8 cellular contexts compared by ENCODE assay signal in genomic region chr12:32139064-32139421, GRCh38. TPM values are rescaled to one million over a fixed set of nuclear protein-coding genes. Genes with fewer than 3 reads are reported as not detected.
A peak's percentile ranks its signal among the peaks of the same experiment; 100 is the strongest.
DNase-seq lines count a peak whose midpoint lies in the region; ATAC-seq and TF ChIP-seq lines count a peak whose summit lies in the region.

No MANE protein-coding gene starts in this region.

- H3K4me1 ChIP-seq in duodenal mucosa (ENCODE audit: control insufficient read depth in 1 of 2, insufficient read depth in 2 of 2, low read length in 2 of 2) (no peaks in the 10 kb centered on the region), osteoblast (ENCODE audit: insufficient read depth, low read length) (peaks cover 10% of the 10 kb centered on the region)

- DNase-seq in activated T-cell treated with anti-CD3 and anti-CD28 coated beads, Interleukin-2, amount 50 U/mL, for 24 hours, result no peak
- DNase-seq in activated T-cell treated with anti-CD3 and anti-CD28 coated beads for 4 hours (no peak), NCI-H446 (lab: John Stamatoyannopoulos, UW) (peak; percentile 36 to 39), osteoblast (ENCODE audit: insufficient read length, low spot score, missing footprints) (no peak), NCI-H1436 treated with DMSO at 0.1 percent for 48 hours (lab: John Stamatoyannopoulos, UW) (no peak), retina (no peak)

- H3K4me3 Mint-ChIP-seq in activated T-cell treated with anti-CD3 and anti-CD28 coated beads, Interleukin-2, amount 50 U/mL, for 24 hours, result peak overlapping the region; percentile 68

- H3K4me3 ChIP-seq in duodenal mucosa (ENCODE audit: low read depth in 1 of 2, low read length in 2 of 2) (peak overlapping the region; percentile 60), osteoblast (ENCODE audit: insufficient read depth, low read length) (peak overlapping the region; percentile 51)

- peak overlapping the region; percentile 27 to 44 for H3K9ac ChIP-seq in duodenal mucosa (ENCODE audit: low read depth in 1 of 2, low read length in 2 of 2)

- H3K79me2 ChIP-seq in osteoblast (ENCODE audit: insufficient read depth, low read length), result peaks cover 89% of the 10 kb centered on the region

- H3K9me3 ChIP-seq in duodenal mucosa (ENCODE audit: control insufficient read depth in 1 of 2, low read length in 2 of 2) (no peaks in the 10 kb centered on the region), osteoblast (ENCODE audit: low read depth, low read length) (no peaks in the 10 kb centered on the region)

- no peak overlapping the region for H2AFZ ChIP-seq in osteoblast (ENCODE audit: low read length)

- H3K9me3 Mint-ChIP-seq in activated T-cell treated with anti-CD3 and anti-CD28 coated beads, Interleukin-2, amount 50 U/mL, for 24 hours, result no peaks in the 10 kb centered on the region

- TF ChIP-seq CTCF in osteoblast (IDR thresholded peaks at IDR 0.05; ENCODE audit: extremely low read depth, low read depth, low read length), result no peak

- peaks cover 34% of the 10 kb centered on the region for H3K4me1 Mint-ChIP-seq in activated T-cell treated with anti-CD3 and anti-CD28 coated beads, Interleukin-2, amount 50 U/mL, for 24 hours (ENCODE audit: low read depth)

- H3K4me2 ChIP-seq in osteoblast (ENCODE audit: insufficient read depth, low read length), result peak overlapping the region; percentile 38

- H3K27me3 ChIP-seq in duodenal mucosa (ENCODE audit: control insufficient read depth in 1 of 2, insufficient read depth in 2 of 2, low read length in 2 of 2), result no peaks in the 10 kb centered on the region
- H3K27me3 ChIP-seq in osteoblast (ENCODE audit: insufficient read depth, low read length), result no peaks in the 10 kb centered on the region

- no peaks in the 10 kb centered on the region for H3K36me3 Mint-ChIP-seq in activated T-cell treated with anti-CD3 and anti-CD28 coated beads, Interleukin-2, amount 50 U/mL, for 24 hours (ENCODE audit: low read depth)

- H3K27me3 Mint-ChIP-seq in activated T-cell treated with anti-CD3 and anti-CD28 coated beads, Interleukin-2, amount 50 U/mL, for 24 hours, result peaks cover 3% of the 10 kb centered on the region

- ATAC-seq in HG02623 (IDR thresholded peaks at IDR 0.05; ENCODE audit: unreplicated experiment), result peak; percentile 90

- H4K20me1 ChIP-seq in osteoblast (ENCODE audit: insufficient read depth, low read length), result peaks cover 24% of the 10 kb centered on the region

- H3K27ac ChIP-seq in duodenal mucosa (ENCODE audit: low read depth, low read length) (no peak overlapping the region), osteoblast (ENCODE audit: low read depth, low read length) (peak overlapping the region; percentile 6)

- H3K36me3 ChIP-seq in duodenal mucosa (ENCODE audit: control insufficient read depth in 1 of 2, insufficient read depth in 2 of 2, low read length in 2 of 2), result no peaks in the 10 kb centered on the region
- H3K36me3 ChIP-seq in osteoblast (ENCODE audit: insufficient read depth, low read length), result no peaks in the 10 kb centered on the region

- peak overlapping the region; percentile 35 for H3K27ac Mint-ChIP-seq in activated T-cell treated with anti-CD3 and anti-CD28 coated beads, Interleukin-2, amount 50 U/mL, for 24 hours

RNA-seq across cellular contexts. Expression of gene BICD1, which starts 32.4 kb away (rescaled TPM):
- 17.7 and 21.0 TPM in 2 replicates for total RNA-seq in osteoblast

Comparison
In these comparisons a context has a peak if more than half of its experiments do, and no peak if none do; other contexts are left out.
1. DNase-seq: peak in NCI-H446 (2 of 2); none in activated T-cell treated with anti-CD3 and anti-CD28 coated beads, Interleukin-2, amount 50 U/mL, for 24 hours (single experiment), activated T-cell treated with anti-CD3 and anti-CD28 coated beads for 4 hours (single experiment), osteoblast (single experiment), NCI-H1436 treated with DMSO at 0.1 percent for 48 hours (single experiment) and retina (single experiment).